Comparison of ENCODE assay signal across 1 cellular context in genomic region chr20:25237610-25238318, GRCh38.
TF ChIP-seq lines count a peak whose summit lies in the region.

No MANE protein-coding gene starts in this region.

TF ChIP-seq in K562, 482 proteins besides CTCF, POLR2A, EP300 and RAD21 (continued from another document and continues in another):
- TF ChIP-seq, protein P1, sequence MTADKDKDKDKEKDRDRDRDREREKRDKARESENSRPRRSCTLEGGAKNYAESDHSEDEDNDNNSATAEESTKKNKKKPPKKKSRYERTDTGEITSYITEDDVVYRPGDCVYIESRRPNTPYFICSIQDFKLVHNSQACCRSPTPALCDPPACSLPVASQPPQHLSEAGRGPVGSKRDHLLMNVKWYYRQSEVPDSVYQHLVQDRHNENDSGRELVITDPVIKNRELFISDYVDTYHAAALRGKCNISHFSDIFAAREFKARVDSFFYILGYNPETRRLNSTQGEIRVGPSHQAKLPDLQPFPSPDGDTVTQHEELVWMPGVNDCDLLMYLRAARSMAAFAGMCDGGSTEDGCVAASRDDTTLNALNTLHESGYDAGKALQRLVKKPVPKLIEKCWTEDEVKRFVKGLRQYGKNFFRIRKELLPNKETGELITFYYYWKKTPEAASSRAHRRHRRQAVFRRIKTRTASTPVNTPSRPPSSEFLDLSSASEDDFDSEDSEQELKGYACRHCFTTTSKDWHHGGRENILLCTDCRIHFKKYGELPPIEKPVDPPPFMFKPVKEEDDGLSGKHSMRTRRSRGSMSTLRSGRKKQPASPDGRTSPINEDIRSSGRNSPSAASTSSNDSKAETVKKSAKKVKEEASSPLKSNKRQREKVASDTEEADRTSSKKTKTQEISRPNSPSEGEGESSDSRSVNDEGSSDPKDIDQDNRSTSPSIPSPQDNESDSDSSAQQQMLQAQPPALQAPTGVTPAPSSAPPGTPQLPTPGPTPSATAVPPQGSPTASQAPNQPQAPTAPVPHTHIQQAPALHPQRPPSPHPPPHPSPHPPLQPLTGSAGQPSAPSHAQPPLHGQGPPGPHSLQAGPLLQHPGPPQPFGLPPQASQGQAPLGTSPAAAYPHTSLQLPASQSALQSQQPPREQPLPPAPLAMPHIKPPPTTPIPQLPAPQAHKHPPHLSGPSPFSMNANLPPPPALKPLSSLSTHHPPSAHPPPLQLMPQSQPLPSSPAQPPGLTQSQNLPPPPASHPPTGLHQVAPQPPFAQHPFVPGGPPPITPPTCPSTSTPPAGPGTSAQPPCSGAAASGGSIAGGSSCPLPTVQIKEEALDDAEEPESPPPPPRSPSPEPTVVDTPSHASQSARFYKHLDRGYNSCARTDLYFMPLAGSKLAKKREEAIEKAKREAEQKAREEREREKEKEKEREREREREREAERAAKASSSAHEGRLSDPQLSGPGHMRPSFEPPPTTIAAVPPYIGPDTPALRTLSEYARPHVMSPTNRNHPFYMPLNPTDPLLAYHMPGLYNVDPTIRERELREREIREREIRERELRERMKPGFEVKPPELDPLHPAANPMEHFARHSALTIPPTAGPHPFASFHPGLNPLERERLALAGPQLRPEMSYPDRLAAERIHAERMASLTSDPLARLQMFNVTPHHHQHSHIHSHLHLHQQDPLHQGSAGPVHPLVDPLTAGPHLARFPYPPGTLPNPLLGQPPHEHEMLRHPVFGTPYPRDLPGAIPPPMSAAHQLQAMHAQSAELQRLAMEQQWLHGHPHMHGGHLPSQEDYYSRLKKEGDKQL (CRISPR knock-in tag; IDR thresholded peaks at IDR 0.05; ENCODE audit: borderline replicate concordance): no peak
- TF ChIP-seq IRF2 (CRISPR knock-in tag; IDR thresholded peaks at IDR 0.05) (no peak), DNMT1 (IDR thresholded peaks at IDR 0.05) (no peak), NFATC3 (IDR thresholded peaks at IDR 0.05) (no peak), FOXJ2 (tag; IDR thresholded peaks at IDR 0.05) (no peak), ZFP1 (CRISPR knock-in tag; IDR thresholded peaks at IDR 0.05) (no peak), CEBPG (CRISPR knock-in tag; IDR thresholded peaks at IDR 0.05) (peak; percentile 99), CEBPG (tag; conservative IDR thresholded peaks at IDR 0.05 in 1 of 2, IDR thresholded peaks at IDR 0.05 in 1 of 2) (peak; percentile 80 to 98), SNRNP70 (optimal IDR thresholded peaks at IDR 0.05; ENCODE audit: low read depth, low read length) (no peak), ZNF407 (IDR thresholded peaks at IDR 0.05; ENCODE audit: low read depth) (no peak), DIDO1 (tag; IDR thresholded peaks at IDR 0.05; ENCODE audit: low read depth) (no peak), HDGF (IDR thresholded peaks at IDR 0.05) (no peak), CBX3 (IDR thresholded peaks at IDR 0.05; ENCODE audit: borderline replicate concordance in 1 of 2, low read length in 2 of 2) (0 out of 3 replicates have a peak, but pooled peaks of 1 of the 2 experiments have one; percentile 35), L3MBTL2 (IDR thresholded peaks at IDR 0.05) (peak; percentile 65; the same call in 1 of the 2 replicates), BMI1 (IDR thresholded peaks at IDR 0.05; ENCODE audit: low read length) (no peak), RUNX1 (IDR thresholded peaks at IDR 0.05; ENCODE audit: low read depth) (no peak), NFRKB (IDR thresholded peaks at IDR 0.05; ENCODE audit: low read depth) (peak; percentile 87; the same call in 1 of the 2 replicates), ESRRB (CRISPR knock-in tag; IDR thresholded peaks at IDR 0.05; ENCODE audit: borderline replicate concordance) (no peak), ZNF311 (CRISPR knock-in tag; IDR thresholded peaks at IDR 0.05) (0 out of 2 replicates have a peak, but pooled peaks have one; percentile 32), GTF2F1 (IDR thresholded peaks at IDR 0.05; ENCODE audit: low read depth, low read length) (no peak), E2F6 (IDR thresholded peaks at IDR 0.05; ENCODE audit: borderline replicate concordance in 1 of 2, extremely low read depth in 1 of 2, insufficient read depth in 1 of 2, insufficient read length in 1 of 2, low read depth in 1 of 2, low read length in 1 of 2, poor library complexity in 1 of 2, severe bottlenecking in 1 of 2) (no peak), SMARCA5 (IDR thresholded peaks at IDR 0.05) (peak; percentile 87; the same call in 1 of the 2 replicates), CC2D1A (IDR thresholded peaks at IDR 0.05) (no peak), RCOR1 (IDR thresholded peaks at IDR 0.05; ENCODE audit: borderline replicate concordance in 1 of 2, low read depth in 2 of 2, low read length in 2 of 2) (peak in 1 of 2 experiments; percentile 84; a peak in 2 of 4 replicates), ZNF24 (IDR thresholded peaks at IDR 0.05) (0 out of 2 replicates have a peak, but pooled peaks have one; percentile 22), CBFA2T2 (conservative IDR thresholded peaks at IDR 0.05) (no peak), NR3C1 (CRISPR knock-in tag; IDR thresholded peaks at IDR 0.05) (no peak), ATF7 (IDR thresholded peaks at IDR 0.05) (peak; percentile 96), PTRF (tag; IDR thresholded peaks at IDR 0.05) (no peak), IFI16 (CRISPR knock-in tag; IDR thresholded peaks at IDR 0.05) (no peak), RNF219 (CRISPR knock-in tag; IDR thresholded peaks at IDR 0.05) (no peak), SRSF3 (IDR thresholded peaks at IDR 0.05; ENCODE audit: insufficient read depth, low read length) (no peak), RB1 (IDR thresholded peaks at IDR 0.05; ENCODE audit: low read depth) (no peak), ZNF445 (CRISPR knock-in tag; IDR thresholded peaks at IDR 0.05; ENCODE audit: low read depth) (no peak), ZNF232 (CRISPR knock-in tag; IDR thresholded peaks at IDR 0.05) (no peak), KLF10 (CRISPR knock-in tag; IDR thresholded peaks at IDR 0.05) (no peak), ELF1 (tag; IDR thresholded peaks at IDR 0.05) (no peak), CHCHD3 (CRISPR knock-in tag; IDR thresholded peaks at IDR 0.05) (no peak), SP2 (IDR thresholded peaks at IDR 0.05; ENCODE audit: extremely low read depth, low read depth, low read length, poor library complexity, severe bottlenecking) (no peak), LEF1 (IDR thresholded peaks at IDR 0.05) (peak; percentile 52; the same call in 1 of the 2 replicates), POLR2H (tag; IDR thresholded peaks at IDR 0.05; ENCODE audit: low read depth) (peak; percentile 61; the same call in 1 of the 2 replicates), KLF16 (IDR thresholded peaks at IDR 0.05) (no peak), RBM39 (optimal IDR thresholded peaks at IDR 0.05; ENCODE audit: low read depth, low read length) (no peak), PTBP1 (IDR thresholded peaks at IDR 0.05; ENCODE audit: low read depth, low read length) (0 out of 2 replicates have a peak, but pooled peaks have one; percentile 34), SOX6 (IDR thresholded peaks at IDR 0.05) (peak; percentile 61; the same call in 1 of the 2 replicates), RFX5 (IDR thresholded peaks at IDR 0.05; ENCODE audit: low read depth, low read length) (no peak), C11orf30 (IDR thresholded peaks at IDR 0.05; ENCODE audit: low read depth) (0 out of 2 replicates have a peak, but pooled peaks have one; percentile 17)
- TF ChIP-seq, protein P2, sequence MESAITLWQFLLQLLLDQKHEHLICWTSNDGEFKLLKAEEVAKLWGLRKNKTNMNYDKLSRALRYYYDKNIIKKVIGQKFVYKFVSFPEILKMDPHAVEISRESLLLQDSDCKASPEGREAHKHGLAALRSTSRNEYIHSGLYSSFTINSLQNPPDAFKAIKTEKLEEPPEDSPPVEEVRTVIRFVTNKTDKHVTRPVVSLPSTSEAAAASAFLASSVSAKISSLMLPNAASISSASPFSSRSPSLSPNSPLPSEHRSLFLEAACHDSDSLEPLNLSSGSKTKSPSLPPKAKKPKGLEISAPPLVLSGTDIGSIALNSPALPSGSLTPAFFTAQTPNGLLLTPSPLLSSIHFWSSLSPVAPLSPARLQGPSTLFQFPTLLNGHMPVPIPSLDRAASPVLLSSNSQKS (CRISPR knock-in tag; IDR thresholded peaks at IDR 0.05): no peak
- TF ChIP-seq, protein P3, sequence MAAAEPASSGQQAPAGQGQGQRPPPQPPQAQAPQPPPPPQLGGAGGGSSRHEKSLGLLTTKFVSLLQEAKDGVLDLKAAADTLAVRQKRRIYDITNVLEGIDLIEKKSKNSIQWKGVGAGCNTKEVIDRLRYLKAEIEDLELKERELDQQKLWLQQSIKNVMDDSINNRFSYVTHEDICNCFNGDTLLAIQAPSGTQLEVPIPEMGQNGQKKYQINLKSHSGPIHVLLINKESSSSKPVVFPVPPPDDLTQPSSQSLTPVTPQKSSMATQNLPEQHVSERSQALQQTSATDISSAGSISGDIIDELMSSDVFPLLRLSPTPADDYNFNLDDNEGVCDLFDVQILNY (CRISPR knock-in tag; IDR thresholded peaks at IDR 0.05): no peak
- TF ChIP-seq, protein P4, sequence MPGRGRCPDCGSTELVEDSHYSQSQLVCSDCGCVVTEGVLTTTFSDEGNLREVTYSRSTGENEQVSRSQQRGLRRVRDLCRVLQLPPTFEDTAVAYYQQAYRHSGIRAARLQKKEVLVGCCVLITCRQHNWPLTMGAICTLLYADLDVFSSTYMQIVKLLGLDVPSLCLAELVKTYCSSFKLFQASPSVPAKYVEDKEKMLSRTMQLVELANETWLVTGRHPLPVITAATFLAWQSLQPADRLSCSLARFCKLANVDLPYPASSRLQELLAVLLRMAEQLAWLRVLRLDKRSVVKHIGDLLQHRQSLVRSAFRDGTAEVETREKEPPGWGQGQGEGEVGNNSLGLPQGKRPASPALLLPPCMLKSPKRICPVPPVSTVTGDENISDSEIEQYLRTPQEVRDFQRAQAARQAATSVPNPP (IDR thresholded peaks at IDR 0.05; ENCODE audit: borderline replicate concordance, insufficient read depth, insufficient read length): no peak
